In genomic region chr4:47877204-47877603, GRCh38 we compare ENCODE assay signal across 24 cellular contexts. TPM values are rescaled to one million over a fixed set of nuclear protein-coding genes. Genes with fewer than 3 reads are reported as not detected.
"Had no signal": no experiment of that assay in that cellular context is flagged by ENCODE, and none has a peak within 500 bp of the region (broad histone marks: within the 10 kb centered on the region; RNA-seq: fewer than 3 reads in every experiment).

No MANE protein-coding gene starts in this region.

- H3K9me3 Mint-ChIP-seq: natural killer cell treated with Interleukin-12 subunit alpha and Interleukin-12 subunit beta and Interleukin-15 and Interleukin-18, amount 100 ng/mL, for 72 hours; stimulated activated effector memory CD8-positive, alpha-beta T cell treated with anti-CD3 and anti-CD28 coated beads, Interleukin-12 subunit alpha, Interleukin-12 subunit beta, amount 100 ng/mL, for 72 hours; stimulated activated naive CD8-positive, alpha-beta T cell treated with anti-CD3 and anti-CD28 coated beads, Interleukin-15, Interleukin-2, amounts not matched to agents 100 ng/mL and 50 ng/mL, for 24 hours had no signal

- H3K9ac ChIP-seq: parathyroid adenoma had no signal

- H3K27ac ChIP-seq: left lung, lower lobe of right lung, parathyroid adenoma, right atrium auricular region, skin epidermis, tibial nerve, uterus had no signal

- H3K27me3 Mint-ChIP-seq: naive B cell; natural killer cell treated with Interleukin-12 subunit alpha and Interleukin-12 subunit beta and Interleukin-15 and Interleukin-18, amount 100 ng/mL, for 72 hours; stimulated activated naive CD8-positive, alpha-beta T cell treated with anti-CD3 and anti-CD28 coated beads, Interleukin-15, Interleukin-2, amounts not matched to agents 100 ng/mL and 50 ng/mL, for 24 hours; type B pancreatic cell had no signal

- H3K4me1 Mint-ChIP-seq: neural crest cell had no signal

- H3K79me2 ChIP-seq: parathyroid adenoma had no signal

- H2AFZ ChIP-seq: parathyroid adenoma had no signal

- H3K4me1 ChIP-seq: left lung, lower lobe of right lung, right atrium auricular region, tibial nerve, uterus had no signal

- DNase-seq: head of caudate nucleus; hippocampal formation; kidney; left colon; left lung; lower lobe of right lung; mesendoderm; naive B cell; nucleus accumbens; stimulated activated CD4-positive, alpha-beta T cell treated with anti-CD3 and anti-CD28 coated beads, Interleukin-12 subunit alpha, Interleukin-12 subunit beta, amount 100 ng/mL, for 4 hours; stimulated activated CD4-positive, alpha-beta T cell treated with anti-CD3 and anti-CD28 coated beads, Interleukin-4, amount 100 ng/mL, for 24 hours; stimulated activated naive CD4-positive, alpha-beta T cell; uterus had no signal

- H3K27me3 ChIP-seq: left lung, right atrium auricular region, tibial nerve, uterus had no signal

- ATAC-seq: left colon; left lung; lower lobe of right lung; natural killer cell treated with Interleukin-12 subunit alpha and Interleukin-12 subunit beta and Interleukin-15 and Interleukin-18, amount 100 ng/mL, for 72 hours; sciatic nerve; stimulated activated effector memory CD8-positive, alpha-beta T cell treated with anti-CD3 and anti-CD28 coated beads, Interleukin-12 subunit alpha, Interleukin-12 subunit beta, amount 100 ng/mL, for 72 hours had no signal

- H3K27ac Mint-ChIP-seq: mesothelial cell of epicardium; natural killer cell treated with Interleukin-12 subunit alpha and Interleukin-12 subunit beta and Interleukin-15 and Interleukin-18, amount 100 ng/mL, for 72 hours; stimulated activated effector memory CD8-positive, alpha-beta T cell treated with anti-CD3 and anti-CD28 coated beads, Interleukin-12 subunit alpha, Interleukin-12 subunit beta, amount 100 ng/mL, for 72 hours; stimulated activated naive CD8-positive, alpha-beta T cell treated with anti-CD3 and anti-CD28 coated beads, Interleukin-15, Interleukin-2, amounts not matched to agents 100 ng/mL and 50 ng/mL, for 24 hours; type B pancreatic cell had no signal

- H3K4me3 Mint-ChIP-seq: mesothelial cell of epicardium; naive B cell; natural killer cell treated with Interleukin-12 subunit alpha and Interleukin-12 subunit beta and Interleukin-15 and Interleukin-18, amount 100 ng/mL, for 72 hours; neural crest cell; stimulated activated effector memory CD8-positive, alpha-beta T cell treated with anti-CD3 and anti-CD28 coated beads, Interleukin-12 subunit alpha, Interleukin-12 subunit beta, amount 100 ng/mL, for 72 hours; stimulated activated naive CD8-positive, alpha-beta T cell treated with anti-CD3 and anti-CD28 coated beads, Interleukin-15, Interleukin-2, amounts not matched to agents 100 ng/mL and 50 ng/mL, for 24 hours; type B pancreatic cell had no signal

- H3K36me3 ChIP-seq: uterus had no signal

- H3K4me3 ChIP-seq: left lung, lower lobe of right lung, right atrium auricular region, skin epidermis, tibial nerve, uterus had no signal

RNA-seq across cellular contexts. Expression of gene CORIN, which starts 39.3 kb away (rescaled TPM):
- total RNA-seq: natural killer cell treated with Interleukin-12 subunit alpha and Interleukin-12 subunit beta and Interleukin-15 and Interleukin-18, amount 100 ng/mL, for 72 hours had no signal
